ENCODE assay signal across 16 cellular contexts in genomic region chr20:47524385-47524784, GRCh38. TPM values are rescaled to one million over a fixed set of nuclear protein-coding genes. Genes with fewer than 3 reads are reported as not detected.
DNase-seq lines count a peak whose midpoint lies in the region; ATAC-seq and TF ChIP-seq lines count a peak whose summit lies in the region.
"Had no signal": no experiment of that assay in that cellular context is flagged by ENCODE, and none has a peak within 500 bp of the region (broad histone marks: within the 10 kb centered on the region; RNA-seq: fewer than 3 reads in every experiment).

No MANE protein-coding gene starts in this region.

- peaks cover 0 to 44% (median 15%) of the 10 kb centered on the region in 6 donors for H3K36me3 ChIP-seq in spleen

- H3K27ac Mint-ChIP-seq in activated CD8-positive, alpha-beta T cell treated with anti-CD3 and anti-CD28 coated beads for 36 hours: peak overlapping the region; percentile 51
- no peak overlapping the region for H3K27ac Mint-ChIP-seq in activated CD8-positive, alpha-beta T cell treated with anti-CD3 and anti-CD28 coated beads, Interleukin-2, amount 10 ng/mL, durations not matched to agents 7 days and 5 days
- H3K27ac Mint-ChIP-seq in chondrocyte (ENCODE audit: unreplicated experiment): peak overlapping the region; percentile 13

- POLR2A ChIA-PET in activated CD8-positive, alpha-beta T cell treated with anti-CD3 and anti-CD28 coated beads for 36 hours (lab: Charles Lee): interaction anchor here (0.9 kb wide), 2 partner anchors 13 to 23 kb away, joined by 3 to 4 read pairs; partner anchors contain the start of gene NCOA3
- POLR2A ChIA-PET in activated CD8-positive, alpha-beta T cell treated with anti-CD3 and anti-CD28 coated beads, Interleukin-2, amount 10 ng/mL, durations not matched to agents 7 days and 5 days (lab: Charles Lee): interaction anchor here (0.6 kb wide), 2 partner anchors 109 to 1745 kb away, joined by 3 read pairs; no protein-coding TSS in a partner anchor

- peaks cover 0 to 37% (median 28%) of the 10 kb centered on the region in 8 donors for H3K9me3 ChIP-seq in spleen

- no peak for DNase-seq in activated CD8-positive, alpha-beta T cell treated with anti-CD3 and anti-CD28 coated beads for 36 hours
- no peak for DNase-seq in activated CD8-positive, alpha-beta T cell treated with anti-CD3 and anti-CD28 coated beads, Interleukin-2, amount 10 ng/mL, durations not matched to agents 7 days and 5 days
- peak; percentile 60 for DNase-seq in OCI-M2 (lab: John Stamatoyannopoulos, UW; ENCODE audit: unreplicated experiment)
- DNase-seq in chondrocyte (ENCODE audit: low spot score): no peak
- no peak for DNase-seq in spleen
- DNase-seq in posterior cingulate gyrus: no peak
- no peak for DNase-seq in COR-L47 (lab: John Stamatoyannopoulos, UW)
- DNase-seq in SHP77 (lab: John Stamatoyannopoulos, UW): no peak
- DNase-seq: aorta, DMS 273 treated with DMSO at 0.1 percent for 48 hours, NCI-H146, NCI-H510A had no signal

- H3K27me3 Mint-ChIP-seq in activated CD8-positive, alpha-beta T cell treated with anti-CD3 and anti-CD28 coated beads for 36 hours: no peaks in the 10 kb centered on the region
- H3K27me3 Mint-ChIP-seq in activated CD8-positive, alpha-beta T cell treated with anti-CD3 and anti-CD28 coated beads, Interleukin-2, amount 10 ng/mL, durations not matched to agents 7 days and 5 days (ENCODE audit: low read depth): no peaks in the 10 kb centered on the region
- no peaks in the 10 kb centered on the region for H3K27me3 Mint-ChIP-seq in chondrocyte (ENCODE audit: low read depth)

- peaks cover 37% of the 10 kb centered on the region for H3K4me1 Mint-ChIP-seq in activated CD8-positive, alpha-beta T cell treated with anti-CD3 and anti-CD28 coated beads for 36 hours (ENCODE audit: low read depth)
- H3K4me1 Mint-ChIP-seq in activated CD8-positive, alpha-beta T cell treated with anti-CD3 and anti-CD28 coated beads, Interleukin-2, amount 10 ng/mL, durations not matched to agents 7 days and 5 days (ENCODE audit: low read depth): peaks cover 24% of the 10 kb centered on the region
- peaks cover 23% of the 10 kb centered on the region for H3K4me1 Mint-ChIP-seq in chondrocyte (ENCODE audit: low read depth)

- H3K9me3 Mint-ChIP-seq in activated CD8-positive, alpha-beta T cell treated with anti-CD3 and anti-CD28 coated beads for 36 hours: peaks cover 30% of the 10 kb centered on the region
- peaks cover 29% of the 10 kb centered on the region for H3K9me3 Mint-ChIP-seq in activated CD8-positive, alpha-beta T cell treated with anti-CD3 and anti-CD28 coated beads, Interleukin-2, amount 10 ng/mL, durations not matched to agents 7 days and 5 days (ENCODE audit: insufficient read depth)
- peaks cover 9% of the 10 kb centered on the region for H3K9me3 Mint-ChIP-seq in chondrocyte (ENCODE audit: low read depth)

- H3K4me3 ChIP-seq in spleen: peak overlapping the region in 1 of 8 donors; percentile 8
- H3K4me3 ChIP-seq: HAP-1, lung, skin epidermis had no signal

- H3K4me1 ChIP-seq in spleen: peaks cover 7 to 48% (median 26%) of the 10 kb centered on the region in 6 donors
- H3K4me1 ChIP-seq: HAP-1 had no signal

- CTCF ChIA-PET in activated CD8-positive, alpha-beta T cell treated with anti-CD3 and anti-CD28 coated beads for 36 hours (lab: Charles Lee): interaction anchor here (0.9 to 1.3 kb wide), 2 partner anchors 10 to 15 kb away, joined by 3 read pairs; no protein-coding TSS in a partner anchor
- CTCF ChIA-PET in activated CD8-positive, alpha-beta T cell treated with anti-CD3 and anti-CD28 coated beads, Interleukin-2, amount 10 ng/mL, durations not matched to agents 7 days and 5 days (lab: Charles Lee): no interaction called here

- H3K4me3 Mint-ChIP-seq in activated CD8-positive, alpha-beta T cell treated with anti-CD3 and anti-CD28 coated beads for 36 hours: no peak overlapping the region
- no peak overlapping the region for H3K4me3 Mint-ChIP-seq in activated CD8-positive, alpha-beta T cell treated with anti-CD3 and anti-CD28 coated beads, Interleukin-2, amount 10 ng/mL, durations not matched to agents 7 days and 5 days
- no peak overlapping the region for H3K4me3 Mint-ChIP-seq in chondrocyte (ENCODE audit: unreplicated experiment)

- peaks cover 56% of the 10 kb centered on the region for H3K36me3 Mint-ChIP-seq in activated CD8-positive, alpha-beta T cell treated with anti-CD3 and anti-CD28 coated beads for 36 hours (ENCODE audit: low read depth)
- H3K36me3 Mint-ChIP-seq in activated CD8-positive, alpha-beta T cell treated with anti-CD3 and anti-CD28 coated beads, Interleukin-2, amount 10 ng/mL, durations not matched to agents 7 days and 5 days (ENCODE audit: low read depth): peaks cover 58% of the 10 kb centered on the region
- H3K36me3 Mint-ChIP-seq in chondrocyte (ENCODE audit: low read depth): peaks cover 6% of the 10 kb centered on the region

- H3K27me3 ChIP-seq in spleen (replicated peaks in 1 of 7): no peaks in the 10 kb centered on the region

- no peak for TF ChIP-seq POLR2A in spleen (IDR thresholded peaks at IDR 0.05)

- intact Hi-C loops in activated CD8-positive, alpha-beta T cell treated with anti-CD3 and anti-CD28 coated beads for 36 hours (cut with micrococcal nuclease): no loop called here
- intact Hi-C loops in spleen (cut with DNase I; ENCODE audit: low total_unique reads) (no loop called here), posterior cingulate gyrus (cut with DNase I) (loop anchor here (5.0 kb wide), 1 partner anchor 98 kb away; no protein-coding TSS in a partner anchor)

- peak overlapping the region in 7 of 8 donors; percentile 60 to 73 (median 68) for H3K27ac ChIP-seq in spleen
- H3K27ac ChIP-seq: KMS-11 had no signal

- 12 to 34% (median 18%) methylated on average over 2 of the region's 2 CpGs for WGBS in spleen, 5 donors

- no peak for TF ChIP-seq CTCF in activated CD8-positive, alpha-beta T cell treated with anti-CD3 and anti-CD28 coated beads for 36 hours (IDR thresholded peaks at IDR 0.05)
- no peak for TF ChIP-seq CTCF in chondrocyte (IDR thresholded peaks at IDR 0.05)
- TF ChIP-seq CTCF in spleen (IDR thresholded peaks at IDR 0.05 in 8 of 11, conservative IDR thresholded peaks at IDR 0.05 in 3 of 11): no peak

- no peak for ATAC-seq in activated CD8-positive, alpha-beta T cell treated with anti-CD3 and anti-CD28 coated beads for 36 hours
- no peak for ATAC-seq in activated CD8-positive, alpha-beta T cell treated with anti-CD3 and anti-CD28 coated beads, Interleukin-2, amount 10 ng/mL, durations not matched to agents 7 days and 5 days

RNA-seq across cellular contexts. Expression of gene NCOA3, which starts 22.7 kb away (rescaled TPM):
- 10 to 100 TPM; 66.2 to 73.7 TPM for total RNA-seq in activated CD8-positive, alpha-beta T cell treated with anti-CD3 and anti-CD28 coated beads for 36 hours
- total RNA-seq in activated CD8-positive, alpha-beta T cell treated with anti-CD3 and anti-CD28 coated beads, Interleukin-2, amount 10 ng/mL, durations not matched to agents 7 days and 5 days: 10 to 100 TPM; 57.4 to 60.1 TPM
- total RNA-seq in chondrocyte (38.1 to 56.0 TPM (median 45.2 TPM) in 3 replicates), spleen (10 to 100 TPM; 78.6 to 93.7 (median 84.1) TPM)
- polyA plus RNA-seq in spleen: 10 to 100 TPM; 12.5 to 17.4 (median 12.9) TPM
